Comparison of ENCODE assay signal across 23 cellular contexts in genomic region chr10:98684019-98684899, GRCh38.
DNase-seq lines count a peak whose midpoint lies in the region; ATAC-seq, FAIRE-seq and TF ChIP-seq lines count a peak whose summit lies in the region.
"Had no signal": no experiment of that assay in that cellular context is flagged by ENCODE, and none has a peak within 500 bp of the region (broad histone marks: within the 10 kb centered on the region; RNA-seq: fewer than 3 reads in every experiment).

No MANE protein-coding gene starts in this region.

- TF ChIP-seq RAD21 in H1 (IDR thresholded peaks at IDR 0.05 in 1 of 2, conservative IDR thresholded peaks at IDR 0.05 in 1 of 2; ENCODE audit: low read depth in 2 of 2, low read length in 2 of 2): no peak
- TF ChIP-seq RAD21 in HepG2 (CRISPR knock-in tag; IDR thresholded peaks at IDR 0.05): no peak

- CTCF ChIA-PET in H1 (lab: Charles Lee; ENCODE audit: partially characterized antibody) (interaction anchor here (0.6 kb wide), 1 partner anchor 64 kb away, joined by 3 read pairs; no protein-coding TSS in a partner anchor), HepG2 (lab: Yijun Ruan, JAX; ENCODE audit: low intra/inter-chr PET ratio, low total read pairs) (no interaction called here), HEK293T (lab: Yijun Ruan, JAX) (no interaction called here)

- TF ChIP-seq EP300 in H1 (IDR thresholded peaks at IDR 0.05; ENCODE audit: borderline replicate concordance in 1 of 2, low read depth in 2 of 2, low read length in 2 of 2) (no peak), HepG2 (IDR thresholded peaks at IDR 0.05; ENCODE audit: low read depth in 2 of 2, low read length in 2 of 2) (peak in 1 of 2 experiments; percentile 42; a peak in 1 of 4 replicates), HepG2 (CRISPR knock-in tag; IDR thresholded peaks at IDR 0.05; ENCODE audit: borderline replicate concordance) (no peak), transverse colon (IDR thresholded peaks at IDR 0.05; ENCODE audit: low read depth) (no peak)

- no TSS peak for BruUV-seq in HepG2 (replicated peaks; lab: Mats Ljungman, UMichigan)

- no peak for TF ChIP-seq CTCF in H1 (IDR thresholded peaks at IDR 0.05; ENCODE audit: control extremely low read depth in 1 of 3, insufficient read depth in 1 of 3, low read depth in 1 of 3, low read length in 3 of 3)
- TF ChIP-seq CTCF in HepG2 (CRISPR knock-in tag; IDR thresholded peaks at IDR 0.05): no peak
- no peak for TF ChIP-seq CTCF in transverse colon (IDR thresholded peaks at IDR 0.05)
- no peak for TF ChIP-seq CTCF in heart right ventricle (IDR thresholded peaks at IDR 0.05)

- WGBS in H1 (ENCODE audit: extremely low coverage in 1 of 2, insufficient coverage in 1 of 2, insufficient read length in 1 of 2, insufficient replicate concordance in 2 of 2, low coverage in 1 of 2, low lambda C conversion rate in 2 of 2, missing lambda C conversion rate in 1 of 2), 2 experiments: 61% methylated on average over 3 of the region's 3 CpGs; no CpG with 5 or more reads in 1 of the 2 experiments
- WGBS in HepG2 (ENCODE audit: low lambda C conversion rate): 1% methylated on average over 3 of the region's 3 CpGs
- WGBS in transverse colon (ENCODE audit: low coverage in 1 of 2), 2 donors: 14 to 17% methylated on average over 3 of the region's 3 CpGs
- 25 to 42% methylated on average over 3 of the region's 3 CpGs for WGBS in heart right ventricle, 2 donors

- DNase-seq in DMS53 treated with DMSO at 0.1 percent for 48 hours (lab: John Stamatoyannopoulos, UW; ENCODE audit: unreplicated experiment): peak; percentile 80
- DNase-seq in H1 (ENCODE audit: low read depth in 1 of 2, low spot score in 2 of 2): no peak
- peak; percentile 22 for DNase-seq in HepG2 (ENCODE audit: low spot score)
- DNase-seq in transverse colon: no peak
- DNase-seq in heart right ventricle: no peak
- DNase-seq in HEK293T (ENCODE audit: extremely low spot score): no peak
- no peak for DNase-seq in posterior cingulate gyrus
- DNase-seq: Calu3; CD4-positive, alpha-beta memory T cell; DMS153; GDM1; KBM-7; NCI-H1092; NCI-H1436; NCI-H1930; NCI-H226; NCI-H82 had no signal

- no peak overlapping the region for H2BK15ac ChIP-seq in H1 (ENCODE audit: low read length)

- H3K4me2 ChIP-seq in H1 (ENCODE audit: insufficient read depth in 1 of 2, low read depth in 2 of 2, low read length in 2 of 2) (no peak overlapping the region), HepG2 (ENCODE audit: low read depth, low read length) (no peak overlapping the region)
- H3K4me2 ChIP-seq: BLaER1 treated with 17β-estradiol and CSF1 and Interleukin-3, amounts not matched to agents 10 nM and 100 nM had no signal

- H2BK5ac ChIP-seq in H1 (ENCODE audit: low read depth, low read length): no peak overlapping the region

- H3K23me2 ChIP-seq in H1 (ENCODE audit: low read depth, low read length): no peaks in the 10 kb centered on the region

- H2BK12ac ChIP-seq in H1 (ENCODE audit: low read depth, low read length): no peak overlapping the region

- H3K79me2 ChIP-seq in H1 (ENCODE audit: control insufficient read depth in 1 of 2, insufficient read depth in 2 of 2, low read length in 2 of 2): no peaks in the 10 kb centered on the region
- H3K79me2 ChIP-seq in HepG2 (ENCODE audit: insufficient read depth, low read length): no peaks in the 10 kb centered on the region

- H2BK20ac ChIP-seq in H1 (ENCODE audit: low read length): no peak overlapping the region

- H3K9me3 ChIP-seq in H1 (ENCODE audit: insufficient read depth in 2 of 2, low read depth in 1 of 2, low read length in 1 of 2): peaks cover 0 to 3% of the 10 kb centered on the region in 2 experiments; a peak in 3 of 4 replicates
- H3K9me3 ChIP-seq in HepG2 (ENCODE audit: low read length): no peaks in the 10 kb centered on the region
- H3K9me3 ChIP-seq in transverse colon: peaks cover 0 to 14% of the 10 kb centered on the region in 2 donors
- peaks cover 0 to 31% (median 10%) of the 10 kb centered on the region in 11 donors for H3K9me3 ChIP-seq in heart right ventricle
- H3K9me3 ChIP-seq: SJSA1 had no signal

- ATAC-seq in HepG2 (peak; percentile 56; the same call in 2 of the 3 replicates), HG03354 (IDR thresholded peaks at IDR 0.05; ENCODE audit: poor library complexity, severe bottlenecking, unreplicated experiment) (no peak), heart right ventricle (no peak)
- ATAC-seq: Panc1 had no signal

- H3K4me1 ChIP-seq in H1 (replicated peaks in 1 of 4; ENCODE audit: control insufficient read depth in 3 of 4, insufficient read depth in 4 of 4, low read length in 3 of 4): no peaks in the 10 kb centered on the region
- peaks cover 10% of the 10 kb centered on the region for H3K4me1 ChIP-seq in HepG2 (ENCODE audit: insufficient read depth, low read length)
- peaks cover 0 to 10% (median 0%) of the 10 kb centered on the region in 4 donors for H3K4me1 ChIP-seq in transverse colon
- no peaks in the 10 kb centered on the region for H3K4me1 ChIP-seq in heart right ventricle
- H3K4me1 ChIP-seq: BLaER1 treated with 17β-estradiol and CSF1 and Interleukin-3, amounts not matched to agents 10 nM and 100 nM; SJSA1 had no signal

- H2AFZ ChIP-seq in H1 (ENCODE audit: low read length) (peak overlapping the region; percentile 50; the same call in 1 of the 2 replicates), HepG2 (ENCODE audit: low read length) (no peak overlapping the region)

- FAIRE-seq in H1 (lab: Jason Lieb, UNC) (no peak), HepG2 (lab: Jason Lieb, UNC) (no peak)
- FAIRE-seq: GM19239, H54 had no signal

- no peak overlapping the region for H4K91ac ChIP-seq in H1 (replicated peaks; ENCODE audit: insufficient read length, low read length)

- no peak overlapping the region for H3K4me3 ChIP-seq in H1 (ENCODE audit: extremely low read depth in 1 of 4, insufficient read depth in 2 of 4, low read depth in 3 of 4, low read length in 4 of 4)
- H3K4me3 ChIP-seq in HepG2 (replicated peaks in 1 of 3; ENCODE audit: insufficient read depth in 1 of 3, low read depth in 2 of 3, low read length in 3 of 3): no peak overlapping the region
- no peak overlapping the region for H3K4me3 ChIP-seq in transverse colon
- no peak overlapping the region for H3K4me3 ChIP-seq in heart right ventricle
- H3K4me3 ChIP-seq: BLaER1 treated with 17β-estradiol and CSF1 and Interleukin-3, amounts not matched to agents 10 nM and 100 nM; SJSA1 had no signal

- H3K27me3 ChIP-seq in H1 (replicated peaks in 1 of 4; ENCODE audit: control insufficient read depth in 3 of 4, extremely low read depth in 1 of 4, insufficient read depth in 3 of 4, low read length in 3 of 4): no peaks in the 10 kb centered on the region
- no peaks in the 10 kb centered on the region for H3K27me3 ChIP-seq in HepG2 (ENCODE audit: control insufficient read depth in 1 of 2, insufficient read depth in 2 of 2, low read length in 2 of 2)
- H3K27me3 ChIP-seq in transverse colon: no peaks in the 10 kb centered on the region
- H3K27me3 ChIP-seq in heart right ventricle: peaks cover 0 to 5% (median 0%) of the 10 kb centered on the region in 7 donors
- H3K27me3 ChIP-seq: BLaER1 treated with 17β-estradiol and CSF1 and Interleukin-3, amounts not matched to agents 10 nM and 100 nM; SJSA1 had no signal

- no peak overlapping the region for H3K14ac ChIP-seq in H1 (ENCODE audit: insufficient read length)

- in situ Hi-C loops in HepG2 (cut with HindIII; ENCODE audit: extremely low pct_ligation_motif_present, low pct_unique_long_range_greater_than_20kb) (no loop called here), transverse colon (cut with MboI; ENCODE audit: low pct_ligation_motif_present in 1 of 4, low pct_unique_long_range_greater_than_20kb in 1 of 4, low sequenced_read_pairs in 3 of 4) (no loop called here)

- no peak overlapping the region for H2BK120ac ChIP-seq in H1 (replicated peaks; ENCODE audit: low read depth, low read length)

- H3K9ac ChIP-seq in H1 (replicated peaks in 1 of 4; ENCODE audit: extremely low read depth in 1 of 4, low read depth in 3 of 4, low read length in 3 of 4) (no peak overlapping the region), HepG2 (ENCODE audit: insufficient read depth, low read depth, low read length) (no peak overlapping the region)
- H3K9ac ChIP-seq: BLaER1 treated with 17β-estradiol and CSF1 and Interleukin-3, amounts not matched to agents 10 nM and 100 nM had no signal

- no peaks in the 10 kb centered on the region for H3K79me1 ChIP-seq in H1 (ENCODE audit: low read depth, low read length)

- no peak for TF ChIP-seq POLR2A in H1 (IDR thresholded peaks at IDR 0.05; ENCODE audit: control extremely low read depth in 1 of 2, low read depth in 2 of 2, low read length in 2 of 2)
- TF ChIP-seq POLR2A in HepG2 (IDR thresholded peaks at IDR 0.05; ENCODE audit: insufficient read depth in 1 of 2, low read depth in 2 of 2, low read length in 2 of 2): no peak
- no peak for TF ChIP-seq POLR2A in transverse colon (IDR thresholded peaks at IDR 0.05)

- POLR2A ChIA-PET in H1 (lab: Charles Lee; ENCODE audit: partially characterized antibody): no interaction called here
- POLR2A ChIA-PET in HepG2 (lab: Yijun Ruan, JAX): no interaction called here
- POLR2A ChIA-PET in HEK293T (lab: Yijun Ruan, JAX): no interaction called here

- no peak overlapping the region for H4K5ac ChIP-seq in H1 (ENCODE audit: insufficient read length, low read depth, low read length)

- H3K27ac ChIP-seq in H1 (ENCODE audit: low read depth, low read length): no peak overlapping the region
- H3K27ac ChIP-seq in HepG2 (ENCODE audit: extremely low read length, insufficient read depth, low read length): no peak overlapping the region
- H3K27ac ChIP-seq in transverse colon: peak overlapping the region in 3 of 4 donors; percentile 9 to 22 (median 19)
- H3K27ac ChIP-seq in heart right ventricle: no peak overlapping the region
- H3K27ac ChIP-seq: BLaER1 treated with 17β-estradiol and CSF1 and Interleukin-3, amounts not matched to agents 10 nM and 100 nM; SJSA1 had no signal

- H4K20me1 ChIP-seq in H1 (replicated peaks in 1 of 2; ENCODE audit: control insufficient read depth in 1 of 2, insufficient read depth in 2 of 2, low read length in 2 of 2): no peaks in the 10 kb centered on the region
- no peaks in the 10 kb centered on the region for H4K20me1 ChIP-seq in HepG2 (ENCODE audit: insufficient read depth, low read length)
- H4K20me1 ChIP-seq: BLaER1 treated with 17β-estradiol and CSF1 and Interleukin-3, amounts not matched to agents 10 nM and 100 nM had no signal

- no peak overlapping the region for H3K23ac ChIP-seq in H1 (ENCODE audit: insufficient read length)

- intact Hi-C loops in HepG2 (cut with micrococcal nuclease; ENCODE audit: unreplicated experiment): no loop called here
- intact Hi-C loops in transverse colon (cut with DNase I; ENCODE audit: low total_unique reads): no loop called here
- intact Hi-C loops in heart right ventricle (cut with DNase I): no loop called here
- intact Hi-C loops in posterior cingulate gyrus (cut with DNase I): no loop called here

- H4K8ac ChIP-seq in H1 (ENCODE audit: extremely low read depth, insufficient read depth, low read length): no peak overlapping the region

- no peak overlapping the region for H3K4ac ChIP-seq in H1 (replicated peaks; ENCODE audit: insufficient read length, low read depth, low read length)

- H2AK5ac ChIP-seq in H1 (ENCODE audit: low read depth, low read length): no peak overlapping the region

- no peak overlapping the region for H3K56ac ChIP-seq in H1 (replicated peaks; ENCODE audit: insufficient read length, low read depth, low read length)

- H3K36me3 ChIP-seq in H1 (ENCODE audit: control insufficient read depth in 2 of 4, insufficient read depth in 4 of 4, low read length in 3 of 4): no peaks in the 10 kb centered on the region
- no peaks in the 10 kb centered on the region for H3K36me3 ChIP-seq in HepG2 (replicated peaks in 1 of 2; ENCODE audit: control insufficient read depth in 1 of 2, insufficient read depth in 2 of 2, low read length in 2 of 2)
- no peaks in the 10 kb centered on the region for H3K36me3 ChIP-seq in transverse colon
- no peaks in the 10 kb centered on the region for H3K36me3 ChIP-seq in heart right ventricle
- H3K36me3 ChIP-seq: BLaER1 treated with 17β-estradiol and CSF1 and Interleukin-3, amounts not matched to agents 10 nM and 100 nM; SJSA1 had no signal

- H3K18ac ChIP-seq in H1 (ENCODE audit: extremely low read depth, low read length): no peak overlapping the region

Comparison
In these comparisons a context has a peak if more than half of its experiments do, and no peak if none do; other contexts are left out.
1. DNase-seq: peak in DMS53 treated with DMSO at 0.1 percent for 48 hours (single experiment) and HepG2 (single experiment); none in H1 (0 of 2), transverse colon (single experiment), heart right ventricle (0 of 2), HEK293T (single experiment) and posterior cingulate gyrus (0 of 10).
2. H3K27ac ChIP-seq: peak in transverse colon (3 of 4); none in H1 (single experiment), HepG2 (single experiment) and heart right ventricle (0 of 10).